In genomic region chr10:85657478-85658113, GRCh38 we compare ENCODE assay signal across 25 cellular contexts.
"Had no signal": no experiment of that assay in that cellular context is flagged by ENCODE, and none has a peak within 500 bp of the region (broad histone marks: within the 10 kb centered on the region; RNA-seq: fewer than 3 reads in every experiment).

No MANE protein-coding gene starts in this region.

- H3K4me3 ChIP-seq: colonic mucosa, gastrocnemius medialis, lung, neural progenitor cell, sigmoid colon, testis, tibial nerve, upper lobe of left lung had no signal

- H2AFZ ChIP-seq: neural progenitor cell, parathyroid adenoma had no signal

- H3K79me2 ChIP-seq: parathyroid adenoma had no signal

- DNase-seq: colonic mucosa; effector CD8-positive, alpha-beta T cell; endodermal cell; foreskin fibroblast; gastrocnemius medialis; head of caudate nucleus; kidney; sigmoid colon; stimulated activated CD4-positive, alpha-beta T cell treated with anti-CD3 and anti-CD28 coated beads, Interleukin-2, amount 100 ng/mL, for 24 hours; stimulated activated CD4-positive, alpha-beta T cell treated with anti-CD3 and anti-CD28 coated beads, Interleukin-4, amount 100 ng/mL, for 4 hours; stimulated activated naive CD8-positive, alpha-beta T cell treated with anti-CD3 and anti-CD28 coated beads, Interleukin-15, Interleukin-2, amounts not matched to agents 100 U/mL and 50 U/mL, for 24 hours; substantia nigra; testis; upper lobe of left lung had no signal

- H3K4me3 Mint-ChIP-seq: dendritic cell treated with granulocyte-macrophage colony-stimulating factor and Interleukin-4, amounts not matched to agents 40 ng/mL and 50 ng/mL, for 4 days; endodermal cell; memory B cell; natural killer cell treated with Interleukin-12 subunit alpha and Interleukin-12 subunit beta and Interleukin-15 and Interleukin-18, amount 100 ng/mL, for 72 hours; neural progenitor cell; stimulated activated memory B cell treated with anti-CD40 and anti-IgM and Interleukin-4, amounts not matched to agents 10 μg/mL and 1 μg/mL and 100 μg/mL, for 72 hours had no signal

- H3K36me3 Mint-ChIP-seq: memory B cell; natural killer cell treated with Interleukin-12 subunit alpha and Interleukin-12 subunit beta and Interleukin-15 and Interleukin-18, amount 100 ng/mL, for 72 hours; neural progenitor cell; stimulated activated memory B cell treated with anti-CD40 and anti-IgM and Interleukin-4, amounts not matched to agents 10 μg/mL and 1 μg/mL and 100 μg/mL, for 72 hours had no signal

- H3K27me3 Mint-ChIP-seq: dendritic cell treated with granulocyte-macrophage colony-stimulating factor and Interleukin-4, amounts not matched to agents 40 ng/mL and 50 ng/mL, for 4 days; stimulated activated memory B cell treated with anti-CD40 and anti-IgM and Interleukin-4, amounts not matched to agents 10 μg/mL and 1 μg/mL and 100 μg/mL, for 72 hours had no signal

- H3K36me3 ChIP-seq: colonic mucosa, gastrocnemius medialis, neural progenitor cell, sigmoid colon, tibial nerve, upper lobe of left lung had no signal

- ATAC-seq: esophagus mucosa; gastrocnemius medialis; natural killer cell treated with Interleukin-12 subunit alpha and Interleukin-12 subunit beta and Interleukin-15 and Interleukin-18, amount 100 ng/mL, for 72 hours; stimulated activated memory B cell treated with anti-CD40 and anti-IgM and Interleukin-4, amounts not matched to agents 10 μg/mL and 1 μg/mL and 100 μg/mL, for 72 hours; stimulated activated naive CD8-positive, alpha-beta T cell treated with anti-CD3 and anti-CD28 coated beads, Interleukin-15, Interleukin-2, amounts not matched to agents 100 U/mL and 50 U/mL, for 24 hours had no signal

- H3K4me2 ChIP-seq: neural progenitor cell had no signal

- H3K9me3 Mint-ChIP-seq: dendritic cell treated with granulocyte-macrophage colony-stimulating factor and Interleukin-4, amounts not matched to agents 40 ng/mL and 50 ng/mL, for 4 days; endodermal cell; memory B cell; neural progenitor cell; stimulated activated memory B cell treated with anti-CD40 and anti-IgM and Interleukin-4, amounts not matched to agents 10 μg/mL and 1 μg/mL and 100 μg/mL, for 72 hours had no signal

- H3K27me3 ChIP-seq: colonic mucosa, gastrocnemius medialis, neural progenitor cell, sigmoid colon, testis, tibial nerve, upper lobe of left lung had no signal

- H3K27ac Mint-ChIP-seq: dendritic cell treated with granulocyte-macrophage colony-stimulating factor and Interleukin-4, amounts not matched to agents 40 ng/mL and 50 ng/mL, for 4 days; endodermal cell; memory B cell; natural killer cell treated with Interleukin-12 subunit alpha and Interleukin-12 subunit beta and Interleukin-15 and Interleukin-18, amount 100 ng/mL, for 72 hours; neural progenitor cell; progenitor cell of endocrine pancreas; stimulated activated memory B cell treated with anti-CD40 and anti-IgM and Interleukin-4, amounts not matched to agents 10 μg/mL and 1 μg/mL and 100 μg/mL, for 72 hours had no signal

- H3K4me1 ChIP-seq: colonic mucosa, gastrocnemius medialis, neural progenitor cell, parathyroid adenoma, sigmoid colon, upper lobe of left lung had no signal

- H3K27ac ChIP-seq: colonic mucosa, epithelial cell of prostate, gastrocnemius medialis, neural progenitor cell, parathyroid adenoma, sigmoid colon, testis, tibial nerve, upper lobe of left lung had no signal

- H3K4me1 Mint-ChIP-seq: endodermal cell; memory B cell; stimulated activated memory B cell treated with anti-CD40 and anti-IgM and Interleukin-4, amounts not matched to agents 10 μg/mL and 1 μg/mL and 100 μg/mL, for 72 hours had no signal

- H3K9me3 ChIP-seq: colonic mucosa, gastrocnemius medialis, sigmoid colon, testis, tibial nerve, upper lobe of left lung had no signal
